In genomic region chr20:47352332-47353223, GRCh38 we compare ENCODE assay signal across 8 cellular contexts. TPM values are rescaled to one million over a fixed set of nuclear protein-coding genes. Genes with fewer than 3 reads are reported as not detected.
A peak's percentile ranks its signal among the peaks of the same experiment; 100 is the strongest.
DNase-seq lines count a peak whose midpoint lies in the region; ATAC-seq and TF ChIP-seq lines count a peak whose summit lies in the region.

No MANE protein-coding gene starts in this region.

- H3K4me3 ChIP-seq in adrenal gland (peak overlapping the region in 1 of 4 donors; percentile 49), suprapubic skin (peak overlapping the region; percentile 31)

- no peak overlapping the region for H3K27ac Mint-ChIP-seq in natural killer cell
- no peak overlapping the region for H3K27ac Mint-ChIP-seq in natural killer cell treated with Interleukin-12 subunit alpha and Interleukin-12 subunit beta and Interleukin-15 and Interleukin-18, amount 100 ng/mL, for 72 hours

- TF ChIP-seq POLR2A in adrenal gland (IDR thresholded peaks at IDR 0.05) (peak in 1 of 2 donors; percentile 78), suprapubic skin (IDR thresholded peaks at IDR 0.05) (no peak)

- H3K9me3 ChIP-seq in adrenal gland (replicated peaks in 1 of 3) (no peaks in the 10 kb centered on the region), suprapubic skin (no peaks in the 10 kb centered on the region)

- H3K36me3 ChIP-seq in adrenal gland (replicated peaks in 1 of 2) = no peaks in the 10 kb centered on the region
- no peaks in the 10 kb centered on the region for H3K36me3 ChIP-seq in suprapubic skin

- ATAC-seq in natural killer cell = no peak
- no peak for ATAC-seq in natural killer cell treated with Interleukin-12 subunit alpha and Interleukin-12 subunit beta and Interleukin-15 and Interleukin-18, amount 100 ng/mL, for 72 hours
- no peak for ATAC-seq in GM21381 (IDR thresholded peaks at IDR 0.05; ENCODE audit: unreplicated experiment)
- ATAC-seq in HG02588 (IDR thresholded peaks at IDR 0.05; ENCODE audit: unreplicated experiment) = no peak

- peaks cover 0 to 42% of the 10 kb centered on the region in 2 donors for H3K4me1 Mint-ChIP-seq in natural killer cell
- peaks cover 41 to 52% of the 10 kb centered on the region in 2 donors for H3K4me1 Mint-ChIP-seq in natural killer cell treated with Interleukin-12 subunit alpha and Interleukin-12 subunit beta and Interleukin-15 and Interleukin-18, amount 100 ng/mL, for 72 hours (ENCODE audit: low read depth in 2 of 2)

- TF ChIP-seq EP300 in suprapubic skin (IDR thresholded peaks at IDR 0.05) = no peak

- TF ChIP-seq CTCF in natural killer cell (IDR thresholded peaks at IDR 0.05) (no peak), adrenal gland (IDR thresholded peaks at IDR 0.05) (no peak), suprapubic skin (IDR thresholded peaks at IDR 0.05) (no peak)

- no peaks in the 10 kb centered on the region for H3K27me3 ChIP-seq in adrenal gland
- no peaks in the 10 kb centered on the region for H3K27me3 ChIP-seq in suprapubic skin

- intact Hi-C loops in natural killer cell (cut with micrococcal nuclease) (loop anchor here (10.0 kb wide), 1 partner anchor 152 kb away; the partner anchor contains the start of gene NCOA3), adrenal gland (cut with DNase I) (no loop called here)

- peak overlapping the region; percentile 95 to 99 (median 98) for H3K27ac ChIP-seq in adrenal gland
- H3K27ac ChIP-seq in suprapubic skin = peak overlapping the region; percentile 99

- peak overlapping the region; percentile 61 for H3K4me3 Mint-ChIP-seq in natural killer cell
- no peak overlapping the region for H3K4me3 Mint-ChIP-seq in natural killer cell treated with Interleukin-12 subunit alpha and Interleukin-12 subunit beta and Interleukin-15 and Interleukin-18, amount 100 ng/mL, for 72 hours

- H3K9me3 Mint-ChIP-seq in natural killer cell = no peaks in the 10 kb centered on the region
- no peaks in the 10 kb centered on the region for H3K9me3 Mint-ChIP-seq in natural killer cell treated with Interleukin-12 subunit alpha and Interleukin-12 subunit beta and Interleukin-15 and Interleukin-18, amount 100 ng/mL, for 72 hours

- H3K27me3 Mint-ChIP-seq in natural killer cell (ENCODE audit: low read depth in 2 of 2) = no peaks in the 10 kb centered on the region
- H3K27me3 Mint-ChIP-seq in natural killer cell treated with Interleukin-12 subunit alpha and Interleukin-12 subunit beta and Interleukin-15 and Interleukin-18, amount 100 ng/mL, for 72 hours = no peaks in the 10 kb centered on the region

- no peaks in the 10 kb centered on the region for H3K36me3 Mint-ChIP-seq in natural killer cell
- peaks cover 14% of the 10 kb centered on the region for H3K36me3 Mint-ChIP-seq in natural killer cell treated with Interleukin-12 subunit alpha and Interleukin-12 subunit beta and Interleukin-15 and Interleukin-18, amount 100 ng/mL, for 72 hours

- peaks cover 97 to 100% of the 10 kb centered on the region in 2 donors for H3K4me1 ChIP-seq in adrenal gland (replicated peaks in 1 of 2)
- H3K4me1 ChIP-seq in suprapubic skin = peaks cover 100% of the 10 kb centered on the region

- DNase-seq in natural killer cell = no peak
- DNase-seq in natural killer cell treated with Interleukin-12 subunit alpha and Interleukin-12 subunit beta and Interleukin-15 and Interleukin-18, amount 100 ng/mL, for 72 hours (ENCODE audit: low spot score) = no peak
- DNase-seq in adrenal gland = peak; percentile 57 to 87 (median 80)
- DNase-seq in inferior parietal cortex (ENCODE audit: extremely low spot score) = peak; percentile 73
- no peak for DNase-seq in suprapubic skin (ENCODE audit: low spot score in 2 of 2)
- DNase-seq in activated CD8-positive, alpha-beta memory T cell treated with anti-CD3 and anti-CD28 coated beads, Interleukin-2, amount 50 U/mL, for 48 hours = no peak

- WGBS in adrenal gland, 4 donors = 17 to 25% (median 21%) methylated on average over 7 to 13 of the region's 13 CpGs
- WGBS in suprapubic skin = 53% methylated on average over 13 of the region's 13 CpGs

RNA-seq across cellular contexts. Expression of gene ZMYND8, which starts 3.9 kb away (rescaled TPM):
- total RNA-seq in natural killer cell = 10 to 100 TPM; 57.6 to 72.6 (median 69.8) TPM
- 10 to 100 TPM; 42.1 to 65.7 TPM for total RNA-seq in natural killer cell treated with Interleukin-12 subunit alpha and Interleukin-12 subunit beta and Interleukin-15 and Interleukin-18, amount 100 ng/mL, for 72 hours
- total RNA-seq in adrenal gland = 100 to 1,000 TPM in 2 of 8 donors, 10 to 100 TPM in 6; 58.4 to 116 (median 70.5) TPM
- polyA plus RNA-seq in adrenal gland = 10 to 100 TPM; 37.0 to 83.9 (median 64.1) TPM
- total RNA-seq in suprapubic skin = 100 to 1,000 TPM in 1 of 4 donors, 10 to 100 TPM in 3; 48.5 to 169 (median 54.1) TPM

Comparison
In these comparisons a context has a peak if more than half of its experiments do, and no peak if none do; other contexts are left out.
1. DNase-seq: peak in adrenal gland (7 of 7) and inferior parietal cortex (single experiment); none in natural killer cell (single experiment), natural killer cell treated with Interleukin-12 subunit alpha and Interleukin-12 subunit beta and Interleukin-15 and Interleukin-18, amount 100 ng/mL, for 72 hours (single experiment), suprapubic skin (0 of 2) and activated CD8-positive, alpha-beta memory T cell treated with anti-CD3 and anti-CD28 coated beads, Interleukin-2, amount 50 U/mL, for 48 hours (single experiment).